In genomic region chr12:100661300-100661951, GRCh38 we compare ENCODE assay signal across 13 cellular contexts.
DNase-seq lines count a peak whose midpoint lies in the region; ATAC-seq, FAIRE-seq and TF ChIP-seq lines count a peak whose summit lies in the region.
"Had no signal": no experiment of that assay in that cellular context is flagged by ENCODE, and none has a peak within 500 bp of the region (broad histone marks: within the 10 kb centered on the region; RNA-seq: fewer than 3 reads in every experiment).

No MANE protein-coding gene starts in this region.

- peak; percentile 55 for ATAC-seq in HG02759 (IDR thresholded peaks at IDR 0.05; ENCODE audit: unreplicated experiment)
- peak; percentile 66 for ATAC-seq in SK-N-SH treated with all-trans-retinoic acid at 6 μM for 48 hours
- ATAC-seq in GM21528 (IDR thresholded peaks at IDR 0.05; ENCODE audit: low FRiP score, unreplicated experiment): no peak
- no peak for ATAC-seq in activated CD8-positive, alpha-beta T cell treated with anti-CD3 and anti-CD28 coated beads for 36 hours
- no peak for ATAC-seq in activated naive CD8-positive, alpha-beta T cell treated with anti-CD3 and anti-CD28 coated beads, Interleukin-2, amount 50 U/mL, for 24 hours
- ATAC-seq: left lobe of liver; stimulated activated naive B cell treated with anti-CD40 and anti-IgM and Interleukin-4, amounts not matched to agents 10 μg/mL and 1 μg/mL and 100 μg/mL, for 72 hours had no signal

- no peak overlapping the region for H3K18ac ChIP-seq in mesenchymal stem cell (ENCODE audit: low read depth in 1 of 2, low read length in 2 of 2)

- no peaks in the 10 kb centered on the region for H3K36me3 Mint-ChIP-seq in activated CD8-positive, alpha-beta T cell treated with anti-CD3 and anti-CD28 coated beads for 36 hours (ENCODE audit: low read depth)
- H3K36me3 Mint-ChIP-seq in activated naive CD8-positive, alpha-beta T cell treated with anti-CD3 and anti-CD28 coated beads, Interleukin-2, amount 50 U/mL, for 24 hours (ENCODE audit: low read depth): no peaks in the 10 kb centered on the region
- H3K36me3 Mint-ChIP-seq: CD8-positive, alpha-beta memory T cell; stimulated activated naive B cell treated with anti-CD40 and anti-IgM and Interleukin-4, amounts not matched to agents 10 μg/mL and 1 μg/mL and 100 μg/mL, for 72 hours had no signal

- CTCF ChIA-PET in activated CD8-positive, alpha-beta T cell treated with anti-CD3 and anti-CD28 coated beads for 36 hours (lab: Charles Lee): interaction anchor here (2.1 kb wide), 1 partner anchor 10 kb away, joined by 9 read pairs; no protein-coding TSS in a partner anchor

- FAIRE-seq in D721Med (lab: Jason Lieb, UNC): no peak

- H3K36me3 ChIP-seq in mesenchymal stem cell (ENCODE audit: control insufficient read depth in 1 of 2, insufficient read depth in 2 of 2, low read depth in 1 of 2, low read length in 2 of 2): no peaks in the 10 kb centered on the region

- peak overlapping the region; percentile 81 for H3K27ac ChIP-seq in mesenchymal stem cell (ENCODE audit: low read length, poor library complexity, severe bottlenecking)

- H3K79me1 ChIP-seq in mesenchymal stem cell (replicated peaks; ENCODE audit: low read length, poor library complexity, severe bottlenecking): no peaks in the 10 kb centered on the region

- peaks cover 0 to 3% of the 10 kb centered on the region in 2 experiments for H3K27me3 ChIP-seq in mesenchymal stem cell (ENCODE audit: control insufficient read depth in 1 of 2, insufficient read depth in 1 of 2, low read length in 2 of 2)

- no peaks in the 10 kb centered on the region for H3K4me1 Mint-ChIP-seq in activated CD8-positive, alpha-beta T cell treated with anti-CD3 and anti-CD28 coated beads for 36 hours (ENCODE audit: low read depth)
- no peaks in the 10 kb centered on the region for H3K4me1 Mint-ChIP-seq in activated naive CD8-positive, alpha-beta T cell treated with anti-CD3 and anti-CD28 coated beads, Interleukin-2, amount 50 U/mL, for 24 hours
- H3K4me1 Mint-ChIP-seq: CD8-positive, alpha-beta memory T cell; stimulated activated naive B cell treated with anti-CD40 and anti-IgM and Interleukin-4, amounts not matched to agents 10 μg/mL and 1 μg/mL and 100 μg/mL, for 72 hours had no signal

- no peak overlapping the region for H2BK5ac ChIP-seq in mesenchymal stem cell (ENCODE audit: low read depth, low read length, poor library complexity, severe bottlenecking)

- H3K4me1 ChIP-seq in mesenchymal stem cell (ENCODE audit: control insufficient read depth, insufficient read depth, low read depth, low read length): peaks cover 3% of the 10 kb centered on the region

- TF ChIP-seq CTCF in GM12865 (IDR thresholded peaks at IDR 0.05; ENCODE audit: insufficient read depth, low read depth, low read length, missing control alignments) (no peak), D721Med (IDR thresholded peaks at IDR 0.05; ENCODE audit: insufficient read depth, missing control alignments) (no peak)
- TF ChIP-seq CTCF in activated CD8-positive, alpha-beta T cell treated with anti-CD3 and anti-CD28 coated beads for 36 hours (IDR thresholded peaks at IDR 0.05): no peak

- H4K91ac ChIP-seq in mesenchymal stem cell (ENCODE audit: low read length): no peak overlapping the region

- H2BK12ac ChIP-seq in mesenchymal stem cell (ENCODE audit: low read length in 2 of 2): no peak overlapping the region

- no peak overlapping the region for H2BK120ac ChIP-seq in mesenchymal stem cell (ENCODE audit: low read depth, low read length)

- DNase-seq in GM12865 (ENCODE audit: low read depth) (peak; percentile 18), mesenchymal stem cell (peak; percentile 32), D721Med (ENCODE audit: insufficient read length, low spot score) (no peak)
- DNase-seq in activated CD8-positive, alpha-beta T cell treated with anti-CD3 and anti-CD28 coated beads for 36 hours: no peak
- DNase-seq in activated naive CD8-positive, alpha-beta T cell treated with anti-CD3 and anti-CD28 coated beads, Interleukin-2, amount 50 U/mL, for 24 hours: no peak
- DNase-seq: activated CD4-positive, alpha-beta T cell treated with anti-CD3 and anti-CD28 coated beads, Interleukin-2, amount 50 U/mL, for 4 hours; CD8-positive, alpha-beta memory T cell; NCI-H2081; stimulated activated naive B cell treated with anti-CD40 and anti-IgM and Interleukin-4, amounts not matched to agents 10 μg/mL and 1 μg/mL and 100 μg/mL, for 72 hours had no signal

- 41% methylated on average over 4 of the region's 6 CpGs for WGBS in mesenchymal stem cell

- no peak overlapping the region for H2AFZ ChIP-seq in mesenchymal stem cell (ENCODE audit: low read depth, low read length)

- H3K9ac ChIP-seq in mesenchymal stem cell (ENCODE audit: low read length): no peak overlapping the region

- H3K4me3 ChIP-seq in GM12865 (ENCODE audit: low read depth, low read length): no peak overlapping the region
- no peak overlapping the region for H3K4me3 ChIP-seq in mesenchymal stem cell (ENCODE audit: insufficient read depth in 1 of 2, low read depth in 1 of 2, low read length in 2 of 2)

- no peak overlapping the region for H4K8ac ChIP-seq in mesenchymal stem cell (ENCODE audit: low read length)

- peaks cover 4% of the 10 kb centered on the region for H3K9me3 Mint-ChIP-seq in activated CD8-positive, alpha-beta T cell treated with anti-CD3 and anti-CD28 coated beads for 36 hours
- H3K9me3 Mint-ChIP-seq in activated naive CD8-positive, alpha-beta T cell treated with anti-CD3 and anti-CD28 coated beads, Interleukin-2, amount 50 U/mL, for 24 hours: peaks cover 9% of the 10 kb centered on the region

- H3K9me3 ChIP-seq in mesenchymal stem cell (ENCODE audit: control insufficient read depth, low read length): peaks cover 5% of the 10 kb centered on the region

- H2AK5ac ChIP-seq in mesenchymal stem cell (ENCODE audit: low read length, severe bottlenecking): peak overlapping the region; percentile 66

- H3K23ac ChIP-seq in mesenchymal stem cell (ENCODE audit: low read length in 2 of 2): no peak overlapping the region

- POLR2A ChIA-PET in activated CD8-positive, alpha-beta T cell treated with anti-CD3 and anti-CD28 coated beads for 36 hours (lab: Charles Lee): no interaction called here

- no peak overlapping the region for H2BK15ac ChIP-seq in mesenchymal stem cell (ENCODE audit: low read depth, poor library complexity, severe bottlenecking)

- intact Hi-C loops in activated CD8-positive, alpha-beta T cell treated with anti-CD3 and anti-CD28 coated beads for 36 hours (cut with micrococcal nuclease): no loop called here

- H3K4me3 Mint-ChIP-seq in activated CD8-positive, alpha-beta T cell treated with anti-CD3 and anti-CD28 coated beads for 36 hours: no peak overlapping the region
- no peak overlapping the region for H3K4me3 Mint-ChIP-seq in activated naive CD8-positive, alpha-beta T cell treated with anti-CD3 and anti-CD28 coated beads, Interleukin-2, amount 50 U/mL, for 24 hours
- H3K4me3 Mint-ChIP-seq: CD8-positive, alpha-beta memory T cell; stimulated activated naive B cell treated with anti-CD40 and anti-IgM and Interleukin-4, amounts not matched to agents 10 μg/mL and 1 μg/mL and 100 μg/mL, for 72 hours had no signal

- H3K14ac ChIP-seq in mesenchymal stem cell (ENCODE audit: low read length in 2 of 2): no peak overlapping the region

- H3K4ac ChIP-seq in mesenchymal stem cell (ENCODE audit: low read depth in 1 of 2, low read length in 2 of 2): no peak overlapping the region

- H3K27ac Mint-ChIP-seq in activated CD8-positive, alpha-beta T cell treated with anti-CD3 and anti-CD28 coated beads for 36 hours: no peak overlapping the region
- no peak overlapping the region for H3K27ac Mint-ChIP-seq in activated naive CD8-positive, alpha-beta T cell treated with anti-CD3 and anti-CD28 coated beads, Interleukin-2, amount 50 U/mL, for 24 hours
- H3K27ac Mint-ChIP-seq: CD8-positive, alpha-beta memory T cell; stimulated activated naive B cell treated with anti-CD40 and anti-IgM and Interleukin-4, amounts not matched to agents 10 μg/mL and 1 μg/mL and 100 μg/mL, for 72 hours had no signal

- H3K4me2 ChIP-seq in mesenchymal stem cell (ENCODE audit: low read length, poor library complexity, severe bottlenecking): no peak overlapping the region

- H3K27me3 Mint-ChIP-seq in activated CD8-positive, alpha-beta T cell treated with anti-CD3 and anti-CD28 coated beads for 36 hours: peaks cover 1% of the 10 kb centered on the region
- peaks cover 5% of the 10 kb centered on the region for H3K27me3 Mint-ChIP-seq in activated naive CD8-positive, alpha-beta T cell treated with anti-CD3 and anti-CD28 coated beads, Interleukin-2, amount 50 U/mL, for 24 hours

TF ChIP-seq in SK-N-SH treated with all-trans-retinoic acid at 6 μM for 48 hours, 23 proteins besides CTCF, POLR2A, EP300 and RAD21 (continues in another document):
- TF ChIP-seq RARB (CRISPR knock-in tag; IDR thresholded peaks at IDR 0.05) (no peak), ZNF70 (CRISPR knock-in tag; IDR thresholded peaks at IDR 0.05) (no peak), ZFP30 (CRISPR knock-in tag; IDR thresholded peaks at IDR 0.05) (no peak), TCF4 (CRISPR knock-in tag; IDR thresholded peaks at IDR 0.05; ENCODE audit: borderline replicate concordance) (no peak), CREB5 (CRISPR knock-in tag; IDR thresholded peaks at IDR 0.05; ENCODE audit: low read depth) (no peak), ZNF565 (CRISPR knock-in tag; conservative IDR thresholded peaks at IDR 0.05; ENCODE audit: low read depth) (no peak), ZFP3 (CRISPR knock-in tag; IDR thresholded peaks at IDR 0.05) (peak; percentile 52; the same call in 1 of the 2 replicates), ARNTL (CRISPR knock-in tag; IDR thresholded peaks at IDR 0.05; ENCODE audit: borderline replicate concordance, low read depth) (no peak)

Comparison
In these comparisons a context has a peak if more than half of its experiments do, and no peak if none do; other contexts are left out.
1. DNase-seq: peak in GM12865 (single experiment) and mesenchymal stem cell (single experiment); none in activated CD8-positive, alpha-beta T cell treated with anti-CD3 and anti-CD28 coated beads for 36 hours (single experiment), D721Med (single experiment) and activated naive CD8-positive, alpha-beta T cell treated with anti-CD3 and anti-CD28 coated beads, Interleukin-2, amount 50 U/mL, for 24 hours (single experiment).
2. ATAC-seq: peak in HG02759 (single experiment) and SK-N-SH treated with all-trans-retinoic acid at 6 μM for 48 hours (single experiment); none in GM21528 (single experiment), activated CD8-positive, alpha-beta T cell treated with anti-CD3 and anti-CD28 coated beads for 36 hours (single experiment) and activated naive CD8-positive, alpha-beta T cell treated with anti-CD3 and anti-CD28 coated beads, Interleukin-2, amount 50 U/mL, for 24 hours (single experiment).